Comparison of ENCODE assay signal across 16 cellular contexts in genomic region chr2:105712166-105712915, GRCh38. TPM values are rescaled to one million over a fixed set of nuclear protein-coding genes. Genes with fewer than 3 reads are reported as not detected.
DNase-seq lines count a peak whose midpoint lies in the region; ATAC-seq and TF ChIP-seq lines count a peak whose summit lies in the region.
"Had no signal": no experiment of that assay in that cellular context is flagged by ENCODE, and none has a peak within 500 bp of the region (broad histone marks: within the 10 kb centered on the region; RNA-seq: fewer than 3 reads in every experiment).

No MANE protein-coding gene starts in this region.

- peak overlapping the region; percentile 77 for H3K27ac ChIP-seq in PC-3 (ENCODE audit: low read length)
- H3K27ac ChIP-seq in epithelial cell of prostate: peak overlapping the region; percentile 86
- H3K27ac ChIP-seq: right atrium auricular region had no signal

- no peaks in the 10 kb centered on the region for H3K36me3 Mint-ChIP-seq in CD14-positive monocyte
- no peaks in the 10 kb centered on the region for H3K36me3 Mint-ChIP-seq in activated naive CD4-positive, alpha-beta T cell treated with anti-CD3 and anti-CD28 coated beads, Interleukin-2, amount 10 ng/mL, durations not matched to agents 7 days and 5 days
- H3K36me3 Mint-ChIP-seq: naive thymus-derived CD8-positive, alpha-beta T cell had no signal

- BruUV-seq in PC-3 (replicated peaks; lab: Mats Ljungman, UMichigan): no TSS peak

- H3K4me3 Mint-ChIP-seq in stimulated activated naive CD8-positive, alpha-beta T cell treated with anti-CD3 and anti-CD28 coated beads, Interleukin-15, amount 100 ng/mL, for 72 hours: no peak overlapping the region
- H3K4me3 Mint-ChIP-seq in CD14-positive monocyte: no peak overlapping the region
- H3K4me3 Mint-ChIP-seq in activated naive CD4-positive, alpha-beta T cell treated with anti-CD3 and anti-CD28 coated beads, Interleukin-2, amount 10 ng/mL, durations not matched to agents 7 days and 5 days: no peak overlapping the region
- H3K4me3 Mint-ChIP-seq: naive thymus-derived CD8-positive, alpha-beta T cell; stimulated activated naive B cell treated with anti-CD40 and anti-IgM and Interleukin-4, amounts not matched to agents 10 μg/mL and 1 μg/mL and 100 μg/mL, for 72 hours had no signal

- no peaks in the 10 kb centered on the region for H3K27me3 ChIP-seq in PC-3 (ENCODE audit: low read length)
- H3K27me3 ChIP-seq: right atrium auricular region had no signal

- no peaks in the 10 kb centered on the region for H4K20me1 ChIP-seq in PC-3 (ENCODE audit: low read length)

- H3K27ac Mint-ChIP-seq in stimulated activated naive CD8-positive, alpha-beta T cell treated with anti-CD3 and anti-CD28 coated beads, Interleukin-15, amount 100 ng/mL, for 72 hours: peak overlapping the region in 1 of 2 donors; percentile 64
- peak overlapping the region in 1 of 7 donors; percentile 55 for H3K27ac Mint-ChIP-seq in CD14-positive monocyte
- H3K27ac Mint-ChIP-seq in activated naive CD4-positive, alpha-beta T cell treated with anti-CD3 and anti-CD28 coated beads, Interleukin-2, amount 10 ng/mL, durations not matched to agents 7 days and 5 days: no peak overlapping the region
- H3K27ac Mint-ChIP-seq: naive thymus-derived CD8-positive, alpha-beta T cell; stimulated activated naive B cell treated with anti-CD40 and anti-IgM and Interleukin-4, amounts not matched to agents 10 μg/mL and 1 μg/mL and 100 μg/mL, for 72 hours had no signal

- no peaks in the 10 kb centered on the region for H3K9me3 Mint-ChIP-seq in stimulated activated naive CD8-positive, alpha-beta T cell treated with anti-CD3 and anti-CD28 coated beads, Interleukin-15, amount 100 ng/mL, for 72 hours
- no peaks in the 10 kb centered on the region for H3K9me3 Mint-ChIP-seq in CD14-positive monocyte
- H3K9me3 Mint-ChIP-seq in activated naive CD4-positive, alpha-beta T cell treated with anti-CD3 and anti-CD28 coated beads, Interleukin-2, amount 10 ng/mL, durations not matched to agents 7 days and 5 days: no peaks in the 10 kb centered on the region
- H3K9me3 Mint-ChIP-seq: naive thymus-derived CD8-positive, alpha-beta T cell had no signal

- no peak overlapping the region for H2AFZ ChIP-seq in PC-3 (ENCODE audit: low read length)

- H3K27me3 Mint-ChIP-seq in stimulated activated naive CD8-positive, alpha-beta T cell treated with anti-CD3 and anti-CD28 coated beads, Interleukin-15, amount 100 ng/mL, for 72 hours: no peaks in the 10 kb centered on the region
- H3K27me3 Mint-ChIP-seq in CD14-positive monocyte (ENCODE audit: low read depth in 3 of 3): peaks cover 0 to 5% (median 1%) of the 10 kb centered on the region in 3 donors
- peaks cover 27% of the 10 kb centered on the region for H3K27me3 Mint-ChIP-seq in activated naive CD4-positive, alpha-beta T cell treated with anti-CD3 and anti-CD28 coated beads, Interleukin-2, amount 10 ng/mL, durations not matched to agents 7 days and 5 days
- H3K27me3 Mint-ChIP-seq: naive thymus-derived CD8-positive, alpha-beta T cell had no signal

- H3K4me1 ChIP-seq in PC-3 (ENCODE audit: insufficient read depth, low read length): peaks cover 37% of the 10 kb centered on the region
- H3K4me1 ChIP-seq: right atrium auricular region had no signal

- H3K9me3 ChIP-seq in PC-3 (ENCODE audit: low read length): no peaks in the 10 kb centered on the region
- H3K9me3 ChIP-seq: right atrium auricular region had no signal

- H3K9me2 ChIP-seq in PC-3 (replicated peaks; ENCODE audit: low read length): no peaks in the 10 kb centered on the region

- intact Hi-C loops in PC-3 (cut with micrococcal nuclease): loop anchor here (2.0 to 10.0 kb wide), 2 partner anchors 68 to 138 kb away; no protein-coding TSS in a partner anchor
- intact Hi-C loops in CD14-positive monocyte (cut with micrococcal nuclease): no loop called here

- ATAC-seq in stimulated activated naive CD8-positive, alpha-beta T cell treated with anti-CD3 and anti-CD28 coated beads, Interleukin-15, Interleukin-2, amounts not matched to agents 100 U/mL and 50 U/mL, for 24 hours: peak; percentile 19
- no peak for ATAC-seq in stimulated activated naive CD8-positive, alpha-beta T cell treated with anti-CD3 and anti-CD28 coated beads, Interleukin-15, amount 100 ng/mL, for 72 hours
- peak; percentile 60 for ATAC-seq in PC-3
- ATAC-seq: naive thymus-derived CD8-positive, alpha-beta T cell had no signal

- H3K4me3 ChIP-seq in PC-3 (ENCODE audit: low read length): peak overlapping the region; percentile 42; the same call in 1 of the 2 replicates
- H3K4me3 ChIP-seq: right atrium auricular region had no signal

- no peaks in the 10 kb centered on the region for H3F3A ChIP-seq in PC-3 (ENCODE audit: low read length, unreplicated experiment)

- H3K36me3 ChIP-seq in PC-3 (ENCODE audit: low read depth, low read length): no peaks in the 10 kb centered on the region
- H3K36me3 ChIP-seq: right atrium auricular region had no signal

- TF ChIP-seq CTCF in PC-3 (conservative IDR thresholded peaks at IDR 0.05; ENCODE audit: low read depth, low read length) (no peak), CD14-positive monocyte (IDR thresholded peaks at IDR 0.05) (no peak)

- no peak for DNase-seq in stimulated activated naive CD8-positive, alpha-beta T cell treated with anti-CD3 and anti-CD28 coated beads, Interleukin-15, Interleukin-2, amounts not matched to agents 100 U/mL and 50 U/mL, for 24 hours
- no peak for DNase-seq in stimulated activated naive CD8-positive, alpha-beta T cell treated with anti-CD3 and anti-CD28 coated beads, Interleukin-15, amount 100 ng/mL, for 72 hours
- DNase-seq in PC-3: peak; percentile 69
- DNase-seq in epithelial cell of prostate (ENCODE audit: low read depth, low spot score): no peak
- no peak for DNase-seq in NCI-H2081 treated with DMSO at 0.1 percent for 48 hours (lab: John Stamatoyannopoulos, UW)
- no peak for DNase-seq in CD14-positive monocyte (ENCODE audit: low spot score)
- no peak for DNase-seq in mucosa of gallbladder (ENCODE audit: low spot score)
- no peak for DNase-seq in activated naive CD4-positive, alpha-beta T cell treated with anti-CD3 and anti-CD28 coated beads, Interleukin-2, amount 10 ng/mL, durations not matched to agents 7 days and 5 days
- DNase-seq: activated CD4-positive, alpha-beta T cell treated with anti-CD3 and anti-CD28 coated beads for 4 hours; aorta; effector memory CD4-positive, alpha-beta T cell; naive thymus-derived CD8-positive, alpha-beta T cell; stimulated activated CD4-positive, alpha-beta T cell treated with anti-CD3 and anti-CD28 coated beads, Interleukin-4, amount 100 ng/mL, for 4 hours; stimulated activated naive B cell treated with anti-CD40 and anti-IgM and Interleukin-4, amounts not matched to agents 10 μg/mL and 1 μg/mL and 100 μg/mL, for 72 hours; T-helper 1 cell had no signal

- POLR2A ChIA-PET in PC-3 (lab: Charles Lee; ENCODE audit: unreplicated experiment): interaction anchor here (1.2 kb wide), 1 partner anchor 34 kb away, joined by 3 read pairs; no protein-coding TSS in a partner anchor

- no peaks in the 10 kb centered on the region for H3K79me2 ChIP-seq in PC-3 (ENCODE audit: low read length)

- CTCF ChIA-PET in PC-3 (lab: Charles Lee): interaction anchor here (0.6 to 1.5 kb wide), 2 partner anchors 113 to 136 kb away, joined by 4 to 6 read pairs; no protein-coding TSS in a partner anchor
- CTCF ChIA-PET in activated naive CD4-positive, alpha-beta T cell treated with anti-CD3 and anti-CD28 coated beads, Interleukin-2, amount 10 ng/mL, durations not matched to agents 7 days and 5 days (lab: Charles Lee): no interaction called here

- peaks cover 7% of the 10 kb centered on the region for H3K4me1 Mint-ChIP-seq in stimulated activated naive CD8-positive, alpha-beta T cell treated with anti-CD3 and anti-CD28 coated beads, Interleukin-15, amount 100 ng/mL, for 72 hours
- peaks cover 14% of the 10 kb centered on the region for H3K4me1 Mint-ChIP-seq in CD14-positive monocyte
- H3K4me1 Mint-ChIP-seq in activated naive CD4-positive, alpha-beta T cell treated with anti-CD3 and anti-CD28 coated beads, Interleukin-2, amount 10 ng/mL, durations not matched to agents 7 days and 5 days: peaks cover 3% of the 10 kb centered on the region

- no peak overlapping the region for H3K9ac ChIP-seq in PC-3 (ENCODE audit: low read length)

- H3K4me2 ChIP-seq in PC-3 (ENCODE audit: low read length): peak overlapping the region; percentile 79

RNA-seq across cellular contexts. Expression of gene NCK2, which starts 32.4 kb away (rescaled TPM):
- total RNA-seq in PC-3 (2014; rRNA removed) (45.4 and 68.8 TPM in 2 replicates), mucosa of gallbladder (160 TPM)
- 1 to 10 TPM; 2.5 to 7.6 TPM for polyA plus RNA-seq in CD14-positive monocyte
